26 cellular contexts compared by ENCODE assay signal in genomic region chr15:26790118-26790517, GRCh38. TPM values are rescaled to one million over a fixed set of nuclear protein-coding genes. Genes with fewer than 3 reads are reported as not detected.
"Had no signal": no experiment of that assay in that cellular context is flagged by ENCODE, and none has a peak within 500 bp of the region (broad histone marks: within the 10 kb centered on the region; RNA-seq: fewer than 3 reads in every experiment).

No MANE protein-coding gene starts in this region.

- H3K4me2 ChIP-seq: hepatocyte had no signal

- H3K9me3 ChIP-seq: gastroesophageal sphincter, pancreas, right lobe of liver, tibial artery had no signal

- FAIRE-seq: endothelial cell of umbilical vein, kidney, pancreas, small intestine had no signal

- H3K4me3 ChIP-seq: coronary artery, esophagus muscularis mucosa, gastroesophageal sphincter, heart left ventricle, hepatocyte, lung, mucosa of descending colon, pancreas, right lobe of liver, stomach, tibial artery had no signal

- H2AFZ ChIP-seq: hepatocyte had no signal

- ATAC-seq: foreskin keratinocyte; gastroesophageal sphincter; heart left ventricle; left lobe of liver; mucosa of descending colon; natural killer cell treated with Interleukin-12 subunit alpha and Interleukin-12 subunit beta and Interleukin-15 and Interleukin-18, amount 100 ng/mL, for 72 hours; pancreas; right lobe of liver; stimulated activated effector memory CD8-positive, alpha-beta T cell treated with anti-CD3 and anti-CD28 coated beads, Interleukin-12 subunit alpha, Interleukin-12 subunit beta, amount 100 ng/mL, for 72 hours had no signal

- DNase-seq: dermis blood vessel endothelial cell; effector memory CD4-positive, alpha-beta T cell; foreskin keratinocyte; heart left ventricle; kidney; mucosa of descending colon; naive B cell; pancreas; retina; right lobe of liver; small intestine; stimulated activated CD4-positive, alpha-beta T cell treated with anti-CD3 and anti-CD28 coated beads, Interleukin-1b, Interleukin-23, amount 100 ng/mL, for 48 hours; stimulated activated CD4-positive, alpha-beta T cell treated with anti-CD3 and anti-CD28 coated beads, Interleukin-4, amount 100 ng/mL, for 1 hour; stimulated activated naive CD4-positive, alpha-beta T cell treated with Interleukin-2 at 50 U/mL for 16 hours; stomach; tibial artery had no signal

- H3K36me3 ChIP-seq: esophagus muscularis mucosa, gastroesophageal sphincter, heart left ventricle, neutrophil, pancreas, right lobe of liver, stomach, tibial artery had no signal

- H3K79me2 ChIP-seq: hepatocyte had no signal

- H3K27me3 ChIP-seq: esophagus muscularis mucosa, foreskin keratinocyte, hepatocyte, neutrophil, pancreas, right lobe of liver, stomach, tibial artery had no signal

- H3K4me1 ChIP-seq: esophagus muscularis mucosa, foreskin keratinocyte, gastroesophageal sphincter, heart left ventricle, pancreas, right lobe of liver, stomach, tibial artery had no signal

- H3K27ac ChIP-seq: coronary artery, esophagus muscularis mucosa, foreskin keratinocyte, gastroesophageal sphincter, heart left ventricle, hepatocyte, neutrophil, pancreas, right lobe of liver, stomach, tibial artery had no signal

RNA-seq across cellular contexts. Expression of gene GABRB3, which starts 17.3 kb away (rescaled TPM):
- total RNA-seq: endothelial cell of umbilical vein; natural killer cell treated with Interleukin-12 subunit alpha and Interleukin-12 subunit beta and Interleukin-15 and Interleukin-18, amount 100 ng/mL, for 72 hours had no signal
